In the genomic region with DNA sequence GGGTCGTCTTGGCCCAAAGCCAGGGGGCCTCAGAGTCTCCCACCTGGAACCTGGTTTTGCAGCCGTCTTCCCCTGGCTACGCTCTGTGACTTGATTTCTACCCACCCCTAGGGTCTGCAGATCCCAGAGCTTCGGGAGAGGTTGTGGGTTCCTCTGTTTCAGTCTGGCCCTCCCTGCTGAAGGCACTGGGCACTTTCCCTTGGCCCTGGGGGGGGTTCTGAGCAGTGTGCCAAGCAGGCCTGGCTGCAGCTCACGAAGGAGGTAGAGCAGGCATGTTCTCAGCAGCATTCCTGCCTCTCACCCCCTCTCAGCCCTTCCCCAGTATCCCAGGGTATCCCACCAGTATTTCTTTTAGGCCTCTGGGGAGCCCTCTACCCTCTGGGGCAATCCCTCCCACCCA, we compare ENCODE assay signal across 25 cellular contexts.
"Had no signal": no experiment of that assay in that cellular context is flagged by ENCODE, and none has a peak within 500 bp of the region (broad histone marks: within the 10 kb centered on the region; RNA-seq: fewer than 3 reads in every experiment).

No MANE protein-coding gene starts in this region.

- H3K4me1 ChIP-seq: neural progenitor cell, right lobe of liver had no signal

- DNase-seq: effector memory CD8-positive, alpha-beta T cell; erythroblast; esophagus squamous epithelium; foreskin melanocyte; glutamatergic neuron; heart right ventricle; hippocampal formation; left cardiac atrium; mesendoderm; midbrain; naive thymus-derived CD4-positive, alpha-beta T cell; nucleus accumbens; ovary; right lobe of liver; small intestine; stimulated activated CD4-positive, alpha-beta T cell treated with anti-CD3 and anti-CD28 coated beads, Interleukin-15, amount 100 ng/mL, for 24 hours; stimulated activated CD4-positive, alpha-beta T cell treated with anti-CD3 and anti-CD28 coated beads, Interleukin-2, amount 100 ng/mL, for 48 hours; stimulated activated naive B cell treated with anti-CD40 and anti-IgM and Interleukin-4, amounts not matched to agents 10 μg/mL and 1 μg/mL and 100 μg/mL, for 72 hours; transverse colon; upper lobe of right lung; uterus had no signal

- H3K36me3 ChIP-seq: esophagus squamous epithelium, heart right ventricle, left lung, neural progenitor cell, ovary, right lobe of liver, suprapubic skin, transverse colon, upper lobe of right lung, uterus had no signal

- H3K4me3 ChIP-seq: coronary artery, esophagus squamous epithelium, heart right ventricle, left lung, neural progenitor cell, ovary, right lobe of liver, suprapubic skin, transverse colon, upper lobe of right lung, uterus had no signal

- H3K4me2 ChIP-seq: neural progenitor cell had no signal

- H3K9me3 ChIP-seq: esophagus squamous epithelium, heart right ventricle, left lung, ovary, right lobe of liver, suprapubic skin, transverse colon, upper lobe of right lung, uterus had no signal

- H2AFZ ChIP-seq: neural progenitor cell had no signal

- H3K27ac ChIP-seq: coronary artery, esophagus squamous epithelium, heart right ventricle, left lung, neural progenitor cell, ovary, right lobe of liver, suprapubic skin, transverse colon, upper lobe of right lung, uterus had no signal

- H3K27me3 ChIP-seq: heart right ventricle, left lung, neural progenitor cell, ovary, right lobe of liver, transverse colon, upper lobe of right lung, uterus had no signal
